In the genomic region with DNA sequence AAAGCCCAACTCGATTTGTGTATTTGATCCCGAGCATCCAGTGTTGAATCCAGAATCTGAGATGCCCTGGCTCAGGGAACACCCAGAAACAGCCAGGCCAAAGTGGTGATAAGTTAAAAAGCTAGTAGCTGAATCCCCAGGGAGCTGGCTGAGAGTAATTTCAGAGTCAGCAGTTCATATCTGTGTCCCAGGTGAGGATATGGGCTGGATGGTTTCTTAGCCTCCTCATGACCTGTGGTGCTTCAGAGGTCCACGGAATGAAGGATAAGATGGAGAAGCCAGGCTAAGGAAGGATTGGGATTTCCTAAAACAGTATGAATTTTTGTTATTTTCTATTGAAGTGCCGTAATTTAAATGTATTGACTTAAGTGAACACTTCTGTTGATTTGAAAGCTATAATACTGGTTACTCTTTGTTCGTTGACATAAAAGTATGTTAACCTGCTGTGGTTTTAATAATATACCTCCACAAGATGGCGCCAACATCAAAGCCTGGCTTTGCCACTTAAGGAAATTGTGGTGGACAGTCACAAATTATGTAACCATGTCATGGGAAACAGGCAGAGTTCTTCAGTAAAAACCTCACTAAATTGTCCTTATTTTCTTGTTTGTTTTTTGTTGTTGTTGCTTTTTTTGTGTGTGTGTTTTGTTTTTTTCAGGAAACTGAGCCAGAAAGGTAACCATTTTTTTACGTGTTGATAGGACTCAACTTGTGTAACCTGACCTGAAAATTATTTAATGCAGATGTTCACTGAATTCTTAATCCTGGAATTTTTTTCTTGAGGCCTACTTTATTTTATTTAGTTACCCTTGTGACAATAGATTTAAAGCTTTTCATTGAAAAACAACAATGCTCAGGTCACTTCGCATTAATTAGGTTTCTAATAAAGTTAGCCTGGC, we compare ENCODE assay signal across 8 cellular contexts. TPM values are rescaled to one million over a fixed set of nuclear protein-coding genes. Genes with fewer than 3 reads are reported as not detected.
A peak's percentile ranks its signal among the peaks of the same experiment; 100 is the strongest.
DNase-seq lines count a peak whose midpoint lies in the region; ATAC-seq and TF ChIP-seq lines count a peak whose summit lies in the region.

No MANE protein-coding gene starts in this region.

- TF ChIP-seq POLR2A in testis (IDR thresholded peaks at IDR 0.05): no peak

- H3K36me3 ChIP-seq in effector memory CD4-positive, alpha-beta T cell (ENCODE audit: control insufficient read depth, insufficient read depth, low read length): peaks cover 33% of the 10 kb centered on the region
- H3K36me3 ChIP-seq in testis (ENCODE audit: low read depth, missing control alignments): no peaks in the 10 kb centered on the region

- no peak overlapping the region for H3K27ac ChIP-seq in effector memory CD4-positive, alpha-beta T cell (ENCODE audit: insufficient read depth, low read length, poor library complexity, severe bottlenecking)
- H3K27ac ChIP-seq in testis: no peak overlapping the region

- CTCF ChIA-PET in activated CD8-positive, alpha-beta memory T cell treated with anti-CD3 and anti-CD28 coated beads, Interleukin-2, amount 10 ng/mL, durations not matched to agents 7 days and 5 days (lab: Charles Lee): interaction anchor here (0.7 to 4.3 kb wide), 32 partner anchors 11 to 639 kb away, joined by 3 to 86 read pairs (median 5); a partner anchor contains a TSS

- peaks cover 36% of the 10 kb centered on the region for H3K36me3 Mint-ChIP-seq in activated CD8-positive, alpha-beta memory T cell treated with anti-CD3 and anti-CD28 coated beads, Interleukin-2, amount 10 ng/mL, durations not matched to agents 7 days and 5 days

- H3K4me3 Mint-ChIP-seq in activated CD8-positive, alpha-beta memory T cell treated with anti-CD3 and anti-CD28 coated beads, Interleukin-2, amount 10 ng/mL, durations not matched to agents 7 days and 5 days: no peak overlapping the region

- peak; percentile 68 for DNase-seq in activated CD8-positive, alpha-beta memory T cell treated with anti-CD3 and anti-CD28 coated beads, Interleukin-2, amount 10 ng/mL, durations not matched to agents 7 days and 5 days
- no peak for DNase-seq in activated CD8-positive, alpha-beta memory T cell treated with anti-CD3 and anti-CD28 coated beads for 24 hours
- DNase-seq in NCI-H2107 treated with DMSO at 0.1 percent for 48 hours (lab: John Stamatoyannopoulos, UW; ENCODE audit: unreplicated experiment) (peak; percentile 67), medulla oblongata (ENCODE audit: extremely low spot score) (peak; percentile 94), testis (peak; percentile 76)
- DNase-seq in effector memory CD4-positive, alpha-beta T cell: peak; percentile 29 to 64 (median 51)

- WGBS in testis, 2 donors: 63% methylated on average over 7 to 8 of the region's 8 CpGs

- TF ChIP-seq CTCF in WI38 (IDR thresholded peaks at IDR 0.05; ENCODE audit: low read depth, low read length) (peak; percentile 39; the same call in 1 of the 2 replicates), testis (IDR thresholded peaks at IDR 0.05) (peak; percentile 57 to 83 (median 79))

- no peaks in the 10 kb centered on the region for H3K27me3 Mint-ChIP-seq in activated CD8-positive, alpha-beta memory T cell treated with anti-CD3 and anti-CD28 coated beads, Interleukin-2, amount 10 ng/mL, durations not matched to agents 7 days and 5 days

- H3K27me3 ChIP-seq in effector memory CD4-positive, alpha-beta T cell (replicated peaks; ENCODE audit: control insufficient read depth, insufficient read depth, low read length, poor library complexity, severe bottlenecking): no peaks in the 10 kb centered on the region
- H3K27me3 ChIP-seq in testis: no peaks in the 10 kb centered on the region

- peaks cover 27% of the 10 kb centered on the region for H3K4me1 Mint-ChIP-seq in activated CD8-positive, alpha-beta memory T cell treated with anti-CD3 and anti-CD28 coated beads, Interleukin-2, amount 10 ng/mL, durations not matched to agents 7 days and 5 days

- H3K4me3 ChIP-seq in WI38 (ENCODE audit: low read depth, low read length): no peak overlapping the region
- no peak overlapping the region for H3K4me3 ChIP-seq in effector memory CD4-positive, alpha-beta T cell (ENCODE audit: insufficient read depth, low read depth, low read length, poor library complexity, severe bottlenecking)
- no peak overlapping the region for H3K4me3 ChIP-seq in testis

- H3K9me3 ChIP-seq in effector memory CD4-positive, alpha-beta T cell (ENCODE audit: control insufficient read depth, low read length): no peaks in the 10 kb centered on the region
- H3K9me3 ChIP-seq in testis: no peaks in the 10 kb centered on the region

- H3K9me3 Mint-ChIP-seq in activated CD8-positive, alpha-beta memory T cell treated with anti-CD3 and anti-CD28 coated beads, Interleukin-2, amount 10 ng/mL, durations not matched to agents 7 days and 5 days (ENCODE audit: low read depth): no peaks in the 10 kb centered on the region

- H3K4me1 ChIP-seq in effector memory CD4-positive, alpha-beta T cell (ENCODE audit: control insufficient read depth, insufficient read depth, low read length, poor library complexity, severe bottlenecking): peaks cover 7% of the 10 kb centered on the region
- H3K4me1 ChIP-seq in testis: no peaks in the 10 kb centered on the region

- no peak overlapping the region for H3K27ac Mint-ChIP-seq in activated CD8-positive, alpha-beta memory T cell treated with anti-CD3 and anti-CD28 coated beads, Interleukin-2, amount 10 ng/mL, durations not matched to agents 7 days and 5 days

- peak; percentile 46 for ATAC-seq in activated CD8-positive, alpha-beta memory T cell treated with anti-CD3 and anti-CD28 coated beads, Interleukin-2, amount 10 ng/mL, durations not matched to agents 7 days and 5 days
- peak; percentile 26 for ATAC-seq in HG02852 (IDR thresholded peaks at IDR 0.05; ENCODE audit: unreplicated experiment)

- intact Hi-C loops in testis (cut with DNase I; ENCODE audit: low total_unique reads): loop anchor here (10.0 kb wide), 1 partner anchor 421 kb away; no protein-coding TSS in a partner anchor

RNA-seq across cellular contexts. Expression of a gene that starts 11.4 kb away (rescaled TPM):
- total RNA-seq in activated CD8-positive, alpha-beta memory T cell treated with anti-CD3 and anti-CD28 coated beads, Interleukin-2, amount 10 ng/mL, durations not matched to agents 7 days and 5 days: 10 to 100 TPM; 44.9 to 63.7 TPM
- 10 to 100 TPM; 19.3 to 21.2 TPM for total RNA-seq in testis
- polyA plus RNA-seq in testis (ENCODE audit: insufficient read depth, low read depth, low replicate concordance): 18.2 TPM
